In genomic region chr22:49667236-49667635, GRCh38 we compare ENCODE assay signal across 11 cellular contexts.
DNase-seq lines count a peak whose midpoint lies in the region; ATAC-seq and FAIRE-seq lines count a peak whose summit lies in the region.
"Had no signal": no experiment of that assay in that cellular context is flagged by ENCODE, and none has a peak within 500 bp of the region (broad histone marks: within the 10 kb centered on the region; RNA-seq: fewer than 3 reads in every experiment).

No MANE protein-coding gene starts in this region.

- no peaks in the 10 kb centered on the region for H3K36me3 Mint-ChIP-seq in stimulated activated naive CD8-positive, alpha-beta T cell treated with anti-CD3 and anti-CD28 coated beads, Interleukin-15, Interleukin-2, amounts not matched to agents 100 ng/mL and 50 ng/mL, for 24 hours (ENCODE audit: low read depth)
- no peaks in the 10 kb centered on the region for H3K36me3 Mint-ChIP-seq in activated T-cell treated with anti-CD3 and anti-CD28 coated beads, Interleukin-2, amount 50 U/mL, for 72 hours (ENCODE audit: insufficient read depth in 2 of 2)

- peaks cover 31% of the 10 kb centered on the region for H3K4me1 Mint-ChIP-seq in stimulated activated naive CD8-positive, alpha-beta T cell treated with anti-CD3 and anti-CD28 coated beads, Interleukin-15, Interleukin-2, amounts not matched to agents 100 ng/mL and 50 ng/mL, for 24 hours (ENCODE audit: low read depth)
- H3K4me1 Mint-ChIP-seq in activated T-cell treated with anti-CD3 and anti-CD28 coated beads, Interleukin-2, amount 50 U/mL, for 72 hours (ENCODE audit: low read depth): peaks cover 16% of the 10 kb centered on the region

- no peak for FAIRE-seq in frontal cortex (lab: Jason Lieb, UNC)
- FAIRE-seq: islet of Langerhans, small intestine had no signal

- H3K27me3 Mint-ChIP-seq in stimulated activated naive CD8-positive, alpha-beta T cell treated with anti-CD3 and anti-CD28 coated beads, Interleukin-15, Interleukin-2, amounts not matched to agents 100 ng/mL and 50 ng/mL, for 24 hours: peaks cover 15% of the 10 kb centered on the region
- peaks cover 23% of the 10 kb centered on the region for H3K27me3 Mint-ChIP-seq in activated T-cell treated with anti-CD3 and anti-CD28 coated beads, Interleukin-2, amount 50 U/mL, for 72 hours (ENCODE audit: low read depth)

- H3K9me3 Mint-ChIP-seq in stimulated activated naive CD8-positive, alpha-beta T cell treated with anti-CD3 and anti-CD28 coated beads, Interleukin-15, Interleukin-2, amounts not matched to agents 100 ng/mL and 50 ng/mL, for 24 hours: no peaks in the 10 kb centered on the region
- no peaks in the 10 kb centered on the region for H3K9me3 Mint-ChIP-seq in activated T-cell treated with anti-CD3 and anti-CD28 coated beads, Interleukin-2, amount 50 U/mL, for 72 hours

- H3K4me3 Mint-ChIP-seq in stimulated activated naive CD8-positive, alpha-beta T cell treated with anti-CD3 and anti-CD28 coated beads, Interleukin-15, Interleukin-2, amounts not matched to agents 100 ng/mL and 50 ng/mL, for 24 hours: peak overlapping the region; percentile 64
- peak overlapping the region; percentile 43 to 84 for H3K4me3 Mint-ChIP-seq in activated T-cell treated with anti-CD3 and anti-CD28 coated beads, Interleukin-2, amount 50 U/mL, for 72 hours
- H3K4me3 Mint-ChIP-seq: nephron progenitor cell had no signal

- no peak for ATAC-seq in stimulated activated naive CD8-positive, alpha-beta T cell treated with anti-CD3 and anti-CD28 coated beads, Interleukin-15, Interleukin-2, amounts not matched to agents 100 U/mL and 50 U/mL, for 24 hours
- ATAC-seq in activated T-cell treated with anti-CD3 and anti-CD28 coated beads, Interleukin-2, amount 50 U/mL, for 72 hours (replicated peaks in 1 of 2): no peak
- ATAC-seq in GM21619 (IDR thresholded peaks at IDR 0.05; ENCODE audit: unreplicated experiment) (no peak), GM18868 (IDR thresholded peaks at IDR 0.05; ENCODE audit: unreplicated experiment) (no peak)

- no peak for DNase-seq in stimulated activated naive CD8-positive, alpha-beta T cell treated with anti-CD3 and anti-CD28 coated beads, Interleukin-15, Interleukin-2, amounts not matched to agents 100 U/mL and 50 U/mL, for 24 hours
- no peak for DNase-seq in activated T-cell treated with anti-CD3 and anti-CD28 coated beads, Interleukin-2, amount 50 U/mL, for 72 hours
- DNase-seq in mesenteric fat pad (ENCODE audit: low spot score) (peak; percentile 88), NCI-H226 (no peak), frontal cortex (ENCODE audit: low spot score in 2 of 2) (no peak)
- DNase-seq: nephron progenitor cell, small intestine had no signal

- peak overlapping the region; percentile 59 for H3K27ac Mint-ChIP-seq in stimulated activated naive CD8-positive, alpha-beta T cell treated with anti-CD3 and anti-CD28 coated beads, Interleukin-15, Interleukin-2, amounts not matched to agents 100 ng/mL and 50 ng/mL, for 24 hours
- H3K27ac Mint-ChIP-seq in activated T-cell treated with anti-CD3 and anti-CD28 coated beads, Interleukin-2, amount 50 U/mL, for 72 hours: peak overlapping the region; percentile 83
- H3K27ac Mint-ChIP-seq: nephron progenitor cell had no signal
